Comparison of ENCODE assay signal across 8 cellular contexts in genomic region chr16:66511615-66512500, GRCh38. TPM values are rescaled to one million over a fixed set of nuclear protein-coding genes. Genes with fewer than 3 reads are reported as not detected.
DNase-seq lines count a peak whose midpoint lies in the region; ATAC-seq lines count a peak whose summit lies in the region.

No MANE protein-coding gene starts in this region.

- no peaks in the 10 kb centered on the region for H3K27me3 ChIP-seq in BLaER1

- no peak for ATAC-seq in HG03571 (IDR thresholded peaks at IDR 0.05; ENCODE audit: unreplicated experiment)
- ATAC-seq in HG03159 (IDR thresholded peaks at IDR 0.05; ENCODE audit: unreplicated experiment): no peak
- no peak for ATAC-seq in GM19467 (IDR thresholded peaks at IDR 0.05; ENCODE audit: unreplicated experiment)

- 0 out of 2 replicates have a peak overlapping the region, but pooled peaks have one; percentile 6 for H3K4me2 ChIP-seq in BLaER1

- H3K9me3 ChIP-seq in BLaER1: no peaks in the 10 kb centered on the region
- H3K9me3 ChIP-seq in mesodermal cell (ENCODE audit: control insufficient read depth, low read length): no peaks in the 10 kb centered on the region

- DNase-seq in NCI-H1694 (lab: John Stamatoyannopoulos, UW) (peak; percentile 12), dermis microvascular lymphatic vessel endothelial cell (ENCODE audit: low read depth in 2 of 2) (peak; percentile 62 to 66), 8988T (no peak)

- H4K20me1 ChIP-seq in BLaER1: no peaks in the 10 kb centered on the region

- peak overlapping the region; percentile 16; the same call in 1 of the 2 replicates for H3K27ac ChIP-seq in BLaER1
- peak overlapping the region; percentile 49 for H3K27ac ChIP-seq in mesodermal cell (ENCODE audit: low read depth, low read length, severe bottlenecking)

- WGBS in mesodermal cell (ENCODE audit: insufficient coverage in 2 of 2), 2 experiments: 51 to 55% methylated on average over 13 of the region's 13 CpGs

- H3K9ac ChIP-seq in BLaER1: no peak overlapping the region; the same call in 1 of the 2 replicates

- peaks cover 51% of the 10 kb centered on the region for H3K4me1 ChIP-seq in BLaER1
- peaks cover 37% of the 10 kb centered on the region for H3K4me1 ChIP-seq in mesodermal cell (ENCODE audit: control insufficient read depth, insufficient read depth, low read length, poor library complexity, severe bottlenecking)

- H3K4me3 ChIP-seq in BLaER1 (no peak overlapping the region), mesodermal cell (ENCODE audit: extremely low read depth, insufficient read depth, low read length, poor library complexity, severe bottlenecking) (no peak overlapping the region)

- H3K36me3 ChIP-seq in BLaER1: no peaks in the 10 kb centered on the region
- H3K36me3 ChIP-seq in mesodermal cell (ENCODE audit: control insufficient read depth, insufficient read depth, low read length): no peaks in the 10 kb centered on the region

RNA-seq across cellular contexts. Expression of gene TK2, which starts 38.1 kb away (rescaled TPM):
- 25.7 and 35.4 TPM in 2 replicates for total RNA-seq in dermis microvascular lymphatic vessel endothelial cell
- polyA plus RNA-seq in mesodermal cell (2013, experiment 1 of 2): 7.0 TPM
- polyA plus RNA-seq in mesodermal cell (2013, experiment 2 of 2): 5.8 TPM

RNA-seq across cellular contexts. Expression of gene CKLF, which starts 40.5 kb away (rescaled TPM):
- total RNA-seq in dermis microvascular lymphatic vessel endothelial cell: 69.7 and 84.0 TPM in 2 replicates
- polyA plus RNA-seq in mesodermal cell (2013, experiment 1 of 2): 28.1 TPM
- polyA plus RNA-seq in mesodermal cell (2013, experiment 2 of 2): 23.8 TPM

RNA-seq across cellular contexts. Expression of gene CMTM1, which starts 54.4 kb away (rescaled TPM):
- 1.9 and 2.1 TPM in 2 replicates for total RNA-seq in dermis microvascular lymphatic vessel endothelial cell
- polyA plus RNA-seq in mesodermal cell (2013, experiment 1 of 2): 2.7 TPM
- 2.3 TPM for polyA plus RNA-seq in mesodermal cell (2013, experiment 2 of 2)
